11 cellular contexts compared by ENCODE assay signal in the genomic region with DNA sequence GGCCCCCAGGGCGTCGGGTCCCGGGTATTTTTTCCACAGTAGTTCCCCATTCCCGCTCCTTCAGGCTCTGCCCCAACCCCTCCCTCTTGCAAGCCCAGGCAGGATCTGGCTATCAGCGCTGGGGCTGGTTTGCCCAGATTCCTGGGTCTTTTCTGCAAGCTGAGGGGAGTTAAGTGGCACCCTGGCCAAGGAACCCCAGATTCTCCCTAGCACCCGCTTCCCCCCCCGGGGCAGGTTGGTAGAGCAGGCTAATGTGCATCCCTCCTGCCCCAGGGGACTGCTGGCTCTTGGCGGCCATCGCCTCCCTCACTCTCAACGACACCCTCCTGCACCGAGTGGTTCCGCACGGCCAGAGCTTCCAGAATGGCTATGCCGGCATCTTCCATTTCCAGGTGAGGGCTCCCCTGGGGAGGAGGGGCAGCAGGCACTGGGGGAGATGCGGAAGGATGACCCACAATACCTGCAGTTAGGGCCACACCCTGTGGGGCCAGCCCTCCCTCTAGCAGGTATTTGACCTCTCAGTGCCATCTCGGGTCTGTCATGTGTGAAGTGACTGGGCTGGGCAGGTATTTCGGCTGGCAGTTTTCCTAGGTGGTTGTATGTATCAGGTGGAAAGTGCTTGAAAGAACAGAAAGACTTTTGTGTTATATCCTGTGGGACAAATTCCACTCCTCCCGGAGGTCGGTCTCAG. TPM values are rescaled to one million over a fixed set of nuclear protein-coding genes. Genes with fewer than 3 reads are reported as not detected.
A peak's percentile ranks its signal among the peaks of the same experiment; 100 is the strongest.
DNase-seq lines count a peak whose midpoint lies in the region; ATAC-seq, FAIRE-seq and TF ChIP-seq lines count a peak whose summit lies in the region.
"Had no signal": no experiment of that assay in that cellular context is flagged by ENCODE, and none has a peak within 500 bp of the region (broad histone marks: within the 10 kb centered on the region; RNA-seq: fewer than 3 reads in every experiment).

No MANE protein-coding gene starts in this region.

- peaks cover 25% of the 10 kb centered on the region for H3K4me1 ChIP-seq in DND-41 (ENCODE audit: insufficient read depth, low read length)
- H3K4me1 ChIP-seq in OCI-LY7 (ENCODE audit: insufficient read depth, low read length, poor library complexity, severe bottlenecking): peaks cover 26% of the 10 kb centered on the region
- H3K4me1 ChIP-seq in esophagus muscularis mucosa: peaks cover 19 to 41% (median 34%) of the 10 kb centered on the region in 4 donors
- peaks cover 9% of the 10 kb centered on the region for H3K4me1 ChIP-seq in parathyroid adenoma

- peak overlapping the region; percentile 95 for H3K9ac ChIP-seq in DND-41 (ENCODE audit: low read depth, low read length)
- no peak overlapping the region for H3K9ac ChIP-seq in parathyroid adenoma

- FAIRE-seq in urothelium cell line (lab: Jason Lieb, UNC): no peak
- FAIRE-seq: GM19239 had no signal

- BruUV-seq in OCI-LY7 (replicated peaks; lab: Mats Ljungman, UMichigan): no TSS peak

- H3K27ac ChIP-seq in DND-41 (ENCODE audit: low read length): no peak overlapping the region
- no peak overlapping the region for H3K27ac ChIP-seq in OCI-LY7 (ENCODE audit: low read depth, low read length, poor library complexity, severe bottlenecking)
- H3K27ac ChIP-seq in esophagus muscularis mucosa (replicated peaks in 1 of 4): peak overlapping the region; percentile 85 to 97 (median 91)
- H3K27ac ChIP-seq in parathyroid adenoma: peak overlapping the region; percentile 90

- H4K20me1 ChIP-seq in DND-41 (ENCODE audit: insufficient read depth, low read length) (no peaks in the 10 kb centered on the region; the same call in 1 of the 2 replicates), OCI-LY7 (ENCODE audit: insufficient read depth, low read length) (no peaks in the 10 kb centered on the region)

- H3K4me3 ChIP-seq in DND-41 (ENCODE audit: low read depth in 1 of 2, low read length in 2 of 2) (peak overlapping the region in 1 of 2 experiments; percentile 69; a peak in 2 of 4 replicates), OCI-LY7 (ENCODE audit: low read depth, low read length, poor library complexity, severe bottlenecking) (peak overlapping the region; percentile 91), esophagus muscularis mucosa (peak overlapping the region; percentile 81 to 91 (median 87)), parathyroid adenoma (ENCODE audit: low read depth, low read length) (peak overlapping the region; percentile 6)

- TF ChIP-seq CTCF in DND-41 (IDR thresholded peaks at IDR 0.05; ENCODE audit: borderline replicate concordance, extremely low read depth, low read length, poor library complexity, severe bottlenecking) (no peak), OCI-LY7 (conservative IDR thresholded peaks at IDR 0.05; ENCODE audit: low read length) (no peak), esophagus muscularis mucosa (IDR thresholded peaks at IDR 0.05) (no peak), parathyroid adenoma (IDR thresholded peaks at IDR 0.05) (no peak)

- POLR2A ChIA-PET in OCI-LY7 (lab: Charles Lee): interaction anchor here (0.7 to 1.8 kb wide), 3 partner anchors 52 to 155 kb away, joined by 3 to 7 read pairs (median 5); a partner anchor contains a TSS

- H3K4me2 ChIP-seq in DND-41 (ENCODE audit: insufficient read depth, low read length) (peak overlapping the region; percentile 88), OCI-LY7 (ENCODE audit: low read length) (peak overlapping the region; percentile 98), parathyroid adenoma (ENCODE audit: low read length) (peak overlapping the region; percentile 84)

- TF ChIP-seq POLR2A in esophagus muscularis mucosa (IDR thresholded peaks at IDR 0.05; ENCODE audit: low read depth): no peak

- no peaks in the 10 kb centered on the region for H3K9me2 ChIP-seq in OCI-LY7 (ENCODE audit: insufficient read depth, low read length)

- DNase-seq in DND-41 (no peak), OCI-LY7 (ENCODE audit: low spot score) (no peak), esophagus muscularis mucosa (ENCODE audit: extremely low spot score) (no peak), activated gamma-delta T cell (lab: John Stamatoyannopoulos, UW) (no peak), urothelium cell line (ENCODE audit: low spot score) (no peak), medulla oblongata (ENCODE audit: extremely low spot score) (no peak)
- DNase-seq: NCI-H345 had no signal

- no peak overlapping the region for H2AFZ ChIP-seq in DND-41 (ENCODE audit: low read depth, low read length)
- H2AFZ ChIP-seq in OCI-LY7 (ENCODE audit: low read length): no peak overlapping the region
- H2AFZ ChIP-seq in parathyroid adenoma: no peak overlapping the region

- intact Hi-C loops in OCI-LY7 (cut with micrococcal nuclease; ENCODE audit: unreplicated experiment) (loop anchor here (5.0 kb wide), 1 partner anchor 171 kb away; a partner anchor contains a TSS), esophagus muscularis mucosa (cut with DNase I) (loop anchor here (5.0 kb wide), 1 partner anchor 51 kb away; a partner anchor contains a TSS)

- H3K36me3 ChIP-seq in DND-41 (ENCODE audit: insufficient read depth, low read length) (peaks cover 31% of the 10 kb centered on the region), OCI-LY7 (ENCODE audit: insufficient read depth, low read length) (peaks cover 12% of the 10 kb centered on the region; the same call in 1 of the 2 replicates), esophagus muscularis mucosa (peaks cover 6 to 45% (median 39%) of the 10 kb centered on the region in 4 donors), parathyroid adenoma (ENCODE audit: control insufficient read depth, insufficient read depth, low read length) (no peaks in the 10 kb centered on the region)

- CTCF ChIA-PET in OCI-LY7 (lab: Charles Lee; ENCODE audit: unreplicated experiment): interaction anchor here (1.1 kb wide), 1 partner anchor 8 kb away, joined by 3 read pairs; no protein-coding TSS in a partner anchor

- H3K9me3 ChIP-seq in DND-41 (ENCODE audit: insufficient read depth, low read length, severe bottlenecking) (no peaks in the 10 kb centered on the region), OCI-LY7 (ENCODE audit: low read length) (no peaks in the 10 kb centered on the region), esophagus muscularis mucosa (no peaks in the 10 kb centered on the region), parathyroid adenoma (ENCODE audit: control insufficient read depth, low read length) (no peaks in the 10 kb centered on the region)

- TF ChIP-seq EP300 in esophagus muscularis mucosa (IDR thresholded peaks at IDR 0.05): no peak

- H3K27me3 ChIP-seq in DND-41 (ENCODE audit: insufficient read depth, low read length, poor library complexity) (peaks cover 9% of the 10 kb centered on the region), esophagus muscularis mucosa (no peaks in the 10 kb centered on the region), parathyroid adenoma (ENCODE audit: control insufficient read depth, insufficient read depth, low read length) (no peaks in the 10 kb centered on the region)

- no peak for ATAC-seq in DND-41 (ENCODE audit: insufficient read depth, low read depth)
- ATAC-seq in GM18861 (IDR thresholded peaks at IDR 0.05; ENCODE audit: unreplicated experiment): no peak

- H3K79me2 ChIP-seq in DND-41 (ENCODE audit: insufficient read depth, low read length): peaks cover 18% of the 10 kb centered on the region
- peaks cover 3% of the 10 kb centered on the region; the same call in 1 of the 2 replicates for H3K79me2 ChIP-seq in OCI-LY7 (ENCODE audit: insufficient read depth, low read depth, low read length)
- H3K79me2 ChIP-seq in parathyroid adenoma: peaks cover 2% of the 10 kb centered on the region

- 78% methylated on average over 18 of the region's 19 CpGs for WGBS in esophagus muscularis mucosa

RNA-seq across cellular contexts. Expression of a gene that starts 1.6 kb away (rescaled TPM):
- 66.9 and 89.9 TPM in 2 replicates for total RNA-seq in OCI-LY7 (2014; rRNA removed; shearing (Covaris generic))
- total RNA-seq in OCI-LY7 (2022) (111 and 118 TPM in 2 replicates), esophagus muscularis mucosa (100 to 1,000 TPM in 3 of 4 donors, 10 to 100 TPM in 1; 95.9 to 246 (median 167) TPM)

RNA-seq across cellular contexts. Expression of a gene that starts 13.3 kb away (rescaled TPM):
- total RNA-seq in OCI-LY7 (2014; rRNA removed; shearing (Covaris generic)): not detected in 2 replicates
- total RNA-seq in OCI-LY7 (2022): not detected in 2 replicates
- not detected for total RNA-seq in esophagus muscularis mucosa
- total RNA-seq: dermis microvascular lymphatic vessel endothelial cell had no signal

RNA-seq across cellular contexts. Expression of a gene that starts 49.0 kb away (rescaled TPM):
- 102 and 134 TPM in 2 replicates for total RNA-seq in OCI-LY7 (2014; rRNA removed; shearing (Covaris generic))
- 310 and 320 TPM in 2 replicates for total RNA-seq in OCI-LY7 (2022)
- 10 to 100 TPM; 24.1 to 39.5 (median 27.5) TPM for total RNA-seq in esophagus muscularis mucosa

Comparison
In these comparisons a context has a peak if more than half of its experiments do, and no peak if none do; other contexts are left out.
1. H3K27ac ChIP-seq: peak in esophagus muscularis mucosa (4 of 4) and parathyroid adenoma (single experiment); none in DND-41 (single experiment) and OCI-LY7 (single experiment).
2. Peak in every context shown above with its lines, with median percentiles within 50 percentile points of each other: H3K4me2 ChIP-seq.